Comparison of ENCODE assay signal across 15 cellular contexts in the genomic region with DNA sequence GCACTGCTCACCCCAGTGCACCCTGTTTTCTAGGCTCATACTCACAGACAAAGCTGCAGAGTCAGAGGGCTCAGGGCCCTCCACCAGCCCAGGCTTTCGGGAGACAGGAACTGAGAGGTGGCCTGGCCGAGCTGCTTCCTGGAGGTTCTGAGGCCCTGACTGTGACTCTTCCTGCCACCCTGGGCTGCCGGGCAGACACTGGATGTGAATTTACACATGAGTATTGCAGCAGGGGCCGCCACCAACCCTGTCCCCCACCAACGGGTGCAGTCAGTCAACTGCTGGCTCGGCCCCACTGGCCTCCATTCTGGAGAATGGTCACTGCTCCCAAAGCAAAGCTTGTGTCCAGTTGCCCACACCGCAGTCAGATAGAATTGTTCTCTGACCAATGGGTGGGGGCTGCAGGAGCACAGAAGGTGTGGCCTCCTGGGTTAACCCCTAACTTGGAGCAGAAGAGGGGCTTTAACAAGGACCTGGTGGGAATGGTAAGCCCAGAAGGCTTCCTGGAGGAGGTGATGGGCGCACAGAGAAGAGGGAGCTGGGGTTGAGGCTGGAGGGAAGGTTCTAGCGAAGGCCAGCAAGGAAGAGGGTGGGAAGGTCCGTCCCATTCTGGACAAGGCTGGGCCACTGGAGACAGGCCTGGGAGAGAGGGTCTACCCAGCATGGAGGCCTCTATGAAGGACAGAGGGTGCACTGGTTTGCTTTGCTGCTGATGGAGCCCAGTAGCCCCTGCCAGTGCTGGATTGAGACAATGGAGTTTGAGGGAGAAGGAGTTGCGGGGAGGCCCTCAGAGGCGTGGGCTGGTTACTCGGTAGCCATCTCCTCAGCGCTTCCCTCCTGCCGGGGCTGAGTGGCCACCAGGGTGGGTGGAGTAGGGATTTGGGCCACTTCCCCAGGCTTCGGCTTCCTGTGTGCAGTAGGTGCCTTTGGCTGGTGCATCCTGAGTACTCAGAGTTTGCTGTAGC.
DNase-seq lines count a peak whose midpoint lies in the region; ATAC-seq, FAIRE-seq and TF ChIP-seq lines count a peak whose summit lies in the region.
"Had no signal": no experiment of that assay in that cellular context is flagged by ENCODE, and none has a peak within 500 bp of the region (broad histone marks: within the 10 kb centered on the region; RNA-seq: fewer than 3 reads in every experiment).

No MANE protein-coding gene starts in this region.

- no peaks in the 10 kb centered on the region for H3K9me3 Mint-ChIP-seq in activated CD8-positive, alpha-beta T cell treated with anti-CD3 and anti-CD28 coated beads for 36 hours
- no peaks in the 10 kb centered on the region for H3K9me3 Mint-ChIP-seq in natural killer cell
- H3K9me3 Mint-ChIP-seq: activated naive CD4-positive, alpha-beta T cell treated with anti-CD3 and anti-CD28 coated beads, Interleukin-2, amount 50 U/mL, for 24 hours had no signal

- no peak overlapping the region for H3K4me3 ChIP-seq in A549
- H3K4me3 ChIP-seq in BLaER1 treated with 17β-estradiol and CSF1 and Interleukin-3, amounts not matched to agents 10 nM and 100 nM: no peak overlapping the region
- H3K4me3 ChIP-seq: heart left ventricle, thyroid gland had no signal

- H3K27ac Mint-ChIP-seq in activated CD8-positive, alpha-beta T cell treated with anti-CD3 and anti-CD28 coated beads for 36 hours: no peak overlapping the region
- H3K27ac Mint-ChIP-seq in natural killer cell: peak overlapping the region in 1 of 2 donors; percentile 27
- H3K27ac Mint-ChIP-seq: activated naive CD4-positive, alpha-beta T cell treated with anti-CD3 and anti-CD28 coated beads, Interleukin-2, amount 50 U/mL, for 24 hours; brain had no signal

- no peak for TF ChIP-seq POLR2A in A549 (IDR thresholded peaks at IDR 0.05; ENCODE audit: low read length)

- FAIRE-seq in A549 (lab: Jason Lieb, UNC): no peak
- FAIRE-seq: keratinocyte had no signal

- H3K4me1 ChIP-seq in A549: no peaks in the 10 kb centered on the region
- H3K4me1 ChIP-seq in BLaER1 treated with 17β-estradiol and CSF1 and Interleukin-3, amounts not matched to agents 10 nM and 100 nM: peaks cover 14 to 27% (median 19%) of the 10 kb centered on the region in 10 experiments
- H3K4me1 ChIP-seq: thyroid gland had no signal

- no peak for DNase-seq in A549 (ENCODE audit: low read depth in 1 of 2, low spot score in 1 of 2)
- DNase-seq in activated CD8-positive, alpha-beta T cell treated with anti-CD3 and anti-CD28 coated beads for 36 hours: peak; percentile 5
- DNase-seq in natural killer cell: peak; percentile 14
- no peak for DNase-seq in AML-193 (lab: John Stamatoyannopoulos, UW)
- no peak for DNase-seq in NCI-H446 (lab: John Stamatoyannopoulos, UW)
- DNase-seq: NCI-H2081; stimulated activated CD4-positive, alpha-beta T cell treated with anti-CD3 and anti-CD28 coated beads, Interleukin-4, amount 100 ng/mL, for 1 hour; thyroid gland had no signal

- H3K27ac ChIP-seq in A549: no peak overlapping the region
- peak overlapping the region in 10 of 11 experiments; percentile 32 to 62 (median 58); a peak in 17 of 22 replicates for H3K27ac ChIP-seq in BLaER1 treated with 17β-estradiol and CSF1 and Interleukin-3, amounts not matched to agents 10 nM and 100 nM
- H3K27ac ChIP-seq: heart left ventricle, neutrophil, thyroid gland had no signal

- no peak for ATAC-seq in A549
- peak; percentile 20 for ATAC-seq in activated CD8-positive, alpha-beta T cell treated with anti-CD3 and anti-CD28 coated beads for 36 hours
- ATAC-seq in natural killer cell: peak in 1 of 3 donors; percentile 52
- ATAC-seq in HG02884 (IDR thresholded peaks at IDR 0.05; ENCODE audit: unreplicated experiment): no peak
- ATAC-seq: heart left ventricle had no signal

- TF ChIP-seq RAD21 in A549 (conservative IDR thresholded peaks at IDR 0.05 in 1 of 2, IDR thresholded peaks at IDR 0.05 in 1 of 2): no peak

- intact Hi-C loops in activated CD8-positive, alpha-beta T cell treated with anti-CD3 and anti-CD28 coated beads for 36 hours (cut with micrococcal nuclease): no loop called here
- intact Hi-C loops in natural killer cell (cut with micrococcal nuclease): no loop called here

- H3K4me3 Mint-ChIP-seq in activated CD8-positive, alpha-beta T cell treated with anti-CD3 and anti-CD28 coated beads for 36 hours: no peak overlapping the region
- H3K4me3 Mint-ChIP-seq in natural killer cell: no peak overlapping the region
- H3K4me3 Mint-ChIP-seq: activated naive CD4-positive, alpha-beta T cell treated with anti-CD3 and anti-CD28 coated beads, Interleukin-2, amount 50 U/mL, for 24 hours; brain had no signal

- no peak for TF ChIP-seq EP300 in A549 (IDR thresholded peaks at IDR 0.05)

- no peaks in the 10 kb centered on the region for H4K20me1 ChIP-seq in BLaER1 treated with 17β-estradiol and CSF1 and Interleukin-3, amounts not matched to agents 10 nM and 100 nM

- TF ChIP-seq CTCF in A549 (IDR thresholded peaks at IDR 0.05) (no peak), natural killer cell (IDR thresholded peaks at IDR 0.05) (no peak)
- TF ChIP-seq CTCF in activated CD8-positive, alpha-beta T cell treated with anti-CD3 and anti-CD28 coated beads for 36 hours (IDR thresholded peaks at IDR 0.05): no peak

- H3K36me3 ChIP-seq in BLaER1 treated with 17β-estradiol and CSF1 and Interleukin-3, amounts not matched to agents 10 nM and 100 nM: no peaks in the 10 kb centered on the region
- H3K36me3 ChIP-seq: heart left ventricle, neutrophil, thyroid gland had no signal

- no peaks in the 10 kb centered on the region for H3K27me3 Mint-ChIP-seq in activated CD8-positive, alpha-beta T cell treated with anti-CD3 and anti-CD28 coated beads for 36 hours
- no peaks in the 10 kb centered on the region for H3K27me3 Mint-ChIP-seq in natural killer cell (ENCODE audit: low read depth in 2 of 2)
- H3K27me3 Mint-ChIP-seq: brain had no signal

- WGBS in A549 (ENCODE audit: missing lambda C conversion rate): 72% methylated on average over 10 of the region's 16 CpGs

- H3K9me3 ChIP-seq in A549: no peaks in the 10 kb centered on the region
- 0 out of 22 replicates have a peak, but pooled peaks cover 0 to 4% (median 0%) of the 10 kb centered on the region in 11 experiments for H3K9me3 ChIP-seq in BLaER1 treated with 17β-estradiol and CSF1 and Interleukin-3, amounts not matched to agents 10 nM and 100 nM (replicated peaks in 1 of 11)
- H3K9me3 ChIP-seq: neutrophil, thyroid gland had no signal

- peak overlapping the region in 4 of 11 experiments; percentile 13 to 37 (median 23); a peak in 2 of 22 replicates for H3K9ac ChIP-seq in BLaER1 treated with 17β-estradiol and CSF1 and Interleukin-3, amounts not matched to agents 10 nM and 100 nM

- no peaks in the 10 kb centered on the region; a peak in 1 of 22 replicates for H3K27me3 ChIP-seq in BLaER1 treated with 17β-estradiol and CSF1 and Interleukin-3, amounts not matched to agents 10 nM and 100 nM
- H3K27me3 ChIP-seq: thyroid gland had no signal

- H3K36me3 Mint-ChIP-seq in activated CD8-positive, alpha-beta T cell treated with anti-CD3 and anti-CD28 coated beads for 36 hours (ENCODE audit: low read depth): no peaks in the 10 kb centered on the region
- no peaks in the 10 kb centered on the region for H3K36me3 Mint-ChIP-seq in natural killer cell
- H3K36me3 Mint-ChIP-seq: activated naive CD4-positive, alpha-beta T cell treated with anti-CD3 and anti-CD28 coated beads, Interleukin-2, amount 50 U/mL, for 24 hours; brain had no signal

- POLR2A ChIA-PET in A549 (lab: Yijun Ruan, JAX): no interaction called here
- POLR2A ChIA-PET in activated CD8-positive, alpha-beta T cell treated with anti-CD3 and anti-CD28 coated beads for 36 hours (lab: Charles Lee): no interaction called here

- H3K4me1 Mint-ChIP-seq in activated CD8-positive, alpha-beta T cell treated with anti-CD3 and anti-CD28 coated beads for 36 hours (ENCODE audit: low read depth): peaks cover 2% of the 10 kb centered on the region
- peaks cover 0 to 10% of the 10 kb centered on the region in 2 donors for H3K4me1 Mint-ChIP-seq in natural killer cell
- H3K4me1 Mint-ChIP-seq: activated naive CD4-positive, alpha-beta T cell treated with anti-CD3 and anti-CD28 coated beads, Interleukin-2, amount 50 U/mL, for 24 hours; brain had no signal

- H3K4me2 ChIP-seq in A549: no peak overlapping the region
- H3K4me2 ChIP-seq in BLaER1 treated with 17β-estradiol and CSF1 and Interleukin-3, amounts not matched to agents 10 nM and 100 nM: peak overlapping the region; percentile 68 to 85 (median 75)

- CTCF ChIA-PET in A549 (lab: Yijun Ruan, JAX): no interaction called here
- CTCF ChIA-PET in activated CD8-positive, alpha-beta T cell treated with anti-CD3 and anti-CD28 coated beads for 36 hours (lab: Charles Lee): no interaction called here

TF ChIP-seq in A549, 52 proteins besides CTCF, POLR2A, EP300 and RAD21:
- no peak for TF ChIP-seq KDM1A (IDR thresholded peaks at IDR 0.05; ENCODE audit: low read depth)
- TF ChIP-seq CBX8 (IDR thresholded peaks at IDR 0.05): no peak
- no peak for TF ChIP-seq MAFK (IDR thresholded peaks at IDR 0.05; ENCODE audit: partially characterized antibody)
- TF ChIP-seq KDM5A (IDR thresholded peaks at IDR 0.05): no peak
- TF ChIP-seq BCL3 (IDR thresholded peaks at IDR 0.05): no peak
- TF ChIP-seq ZFP36 (IDR thresholded peaks at IDR 0.05; ENCODE audit: borderline replicate concordance, partially characterized antibody): peak; percentile 27
- no peak for TF ChIP-seq SMC3 (IDR thresholded peaks at IDR 0.05)
- TF ChIP-seq CHD4 (IDR thresholded peaks at IDR 0.05; ENCODE audit: borderline replicate concordance): no peak
- no peak for TF ChIP-seq HOXA7 (CRISPR knock-in tag; IDR thresholded peaks at IDR 0.05)

Comparison
In these comparisons a context has a peak if more than half of its experiments do, and no peak if none do; other contexts are left out.
1. DNase-seq: peak in activated CD8-positive, alpha-beta T cell treated with anti-CD3 and anti-CD28 coated beads for 36 hours (single experiment) and natural killer cell (single experiment); none in A549 (0 of 2), AML-193 (0 of 2) and NCI-H446 (0 of 2).
2. H3K27ac ChIP-seq: peak in BLaER1 treated with 17β-estradiol and CSF1 and Interleukin-3, amounts not matched to agents 10 nM and 100 nM (10 of 11); none in A549 (0 of 2).